ENCODE assay signal across 1 cellular context in genomic region chr2:24840164-24840869, GRCh38.
TF ChIP-seq lines count a peak whose summit lies in the region.

No MANE protein-coding gene starts in this region.

TF ChIP-seq in H1, 55 proteins besides CTCF, POLR2A, EP300 and RAD21:
- TF ChIP-seq EGR1 (IDR thresholded peaks at IDR 0.05; ENCODE audit: borderline replicate concordance, low read depth, low read length): no peak
- TF ChIP-seq ZNF274 (IDR thresholded peaks at IDR 0.05; ENCODE audit: borderline replicate concordance, extremely low read depth, low read length): no peak
- TF ChIP-seq RNF2 (IDR thresholded peaks at IDR 0.05; ENCODE audit: borderline replicate concordance, low read depth, low read length, missing control alignments, poor library complexity, severe bottlenecking): no peak
- TF ChIP-seq CREB1 (IDR thresholded peaks at IDR 0.05): no peak
- no peak for TF ChIP-seq CBX8 (IDR thresholded peaks at IDR 0.05; ENCODE audit: borderline replicate concordance, low read depth, low read length)
- no peak for TF ChIP-seq KDM1A (IDR thresholded peaks at IDR 0.05; ENCODE audit: borderline replicate concordance, low read length)
- no peak for TF ChIP-seq TBP (IDR thresholded peaks at IDR 0.05; ENCODE audit: low read depth, low read length)
